ENCODE assay signal across 12 cellular contexts in genomic region chr5:171927345-171927941, GRCh38.
DNase-seq lines count a peak whose midpoint lies in the region; ATAC-seq and TF ChIP-seq lines count a peak whose summit lies in the region.
"Had no signal": no experiment of that assay in that cellular context is flagged by ENCODE, and none has a peak within 500 bp of the region (broad histone marks: within the 10 kb centered on the region; RNA-seq: fewer than 3 reads in every experiment).

No MANE protein-coding gene starts in this region.

- no peak overlapping the region for H3K4me3 ChIP-seq in NB4 (ENCODE audit: low read depth, low read length)
- H3K4me3 ChIP-seq in retinal pigment epithelial cell (ENCODE audit: low read length), result no peak overlapping the region
- H3K4me3 ChIP-seq: testis had no signal

- no peak for TF ChIP-seq POLR2A in NB4 (IDR thresholded peaks at IDR 0.05; ENCODE audit: extremely low read depth, insufficient read length)

- DNase-seq in NB4 (ENCODE audit: low read depth) (no peak), dermis blood vessel endothelial cell (peak; percentile 42), retinal pigment epithelial cell (ENCODE audit: low read depth) (no peak), NCI-H524 (lab: John Stamatoyannopoulos, UW) (no peak)
- DNase-seq: naive thymus-derived CD8-positive, alpha-beta T cell; NCI-H1048; NCI-H524 treated with DMSO at 0.1 percent for 48 hours; stimulated activated CD4-positive, alpha-beta T cell treated with anti-CD3 and anti-CD28 coated beads, Interleukin-2, amount 100 ng/mL, for 48 hours; testis had no signal

- ATAC-seq in HG03135 (IDR thresholded peaks at IDR 0.05; ENCODE audit: unreplicated experiment), result no peak
- ATAC-seq in HG03039 (IDR thresholded peaks at IDR 0.05; ENCODE audit: unreplicated experiment), result no peak
- ATAC-seq: naive thymus-derived CD8-positive, alpha-beta T cell had no signal

- TF ChIP-seq CTCF in GM12872 (IDR thresholded peaks at IDR 0.05; ENCODE audit: insufficient read depth, low read depth, low read length) (peak; percentile 48; the same call in 2 of the 3 replicates), NB4 (IDR thresholded peaks at IDR 0.05; ENCODE audit: low read depth, low read length) (peak; percentile 22), retinal pigment epithelial cell (conservative IDR thresholded peaks at IDR 0.05; ENCODE audit: low read depth, low read length) (peak; percentile 53)
